ENCODE assay signal across 11 cellular contexts in genomic region chr7:74048999-74049599, GRCh38. TPM values are rescaled to one million over a fixed set of nuclear protein-coding genes. Genes with fewer than 3 reads are reported as not detected.
"Had no signal": no experiment of that assay in that cellular context is flagged by ENCODE, and none has a peak within 500 bp of the region (broad histone marks: within the 10 kb centered on the region; RNA-seq: fewer than 3 reads in every experiment).

No MANE protein-coding gene starts in this region.

- DNase-seq: GM23248, GOT3, H7, H9, HCEC 1CT, HFFc6 had no signal

- H3K27ac ChIP-seq: GM23248 had no signal

- H3K9me3 ChIP-seq: HAP-1 had no signal

- H3K9ac ChIP-seq: GM23248 had no signal

- H3K4me2 ChIP-seq: GM23338 had no signal

- H3K9me3 Mint-ChIP-seq: GM23338, H9, HFFc6 had no signal

- FAIRE-seq: H54 had no signal

- H3K4me1 ChIP-seq: HAP-1 had no signal

- H2AFZ ChIP-seq: GM23248, GM23338 had no signal

- ATAC-seq: GM23338, HCT116 had no signal

- H3K36me3 ChIP-seq: HAP-1 had no signal

- H3K4me3 Mint-ChIP-seq: GM23338, H9, HFFc6 had no signal

- H3K27ac Mint-ChIP-seq: GM23338, H9, HFFc6 had no signal

- H3K4me3 ChIP-seq: GM23248, GM23338, HAP-1 had no signal

RNA-seq across cellular contexts. Expression of gene ELN, which starts 21.1 kb away (rescaled TPM):
- total RNA-seq: H4 had no signal
